In the genomic region with DNA sequence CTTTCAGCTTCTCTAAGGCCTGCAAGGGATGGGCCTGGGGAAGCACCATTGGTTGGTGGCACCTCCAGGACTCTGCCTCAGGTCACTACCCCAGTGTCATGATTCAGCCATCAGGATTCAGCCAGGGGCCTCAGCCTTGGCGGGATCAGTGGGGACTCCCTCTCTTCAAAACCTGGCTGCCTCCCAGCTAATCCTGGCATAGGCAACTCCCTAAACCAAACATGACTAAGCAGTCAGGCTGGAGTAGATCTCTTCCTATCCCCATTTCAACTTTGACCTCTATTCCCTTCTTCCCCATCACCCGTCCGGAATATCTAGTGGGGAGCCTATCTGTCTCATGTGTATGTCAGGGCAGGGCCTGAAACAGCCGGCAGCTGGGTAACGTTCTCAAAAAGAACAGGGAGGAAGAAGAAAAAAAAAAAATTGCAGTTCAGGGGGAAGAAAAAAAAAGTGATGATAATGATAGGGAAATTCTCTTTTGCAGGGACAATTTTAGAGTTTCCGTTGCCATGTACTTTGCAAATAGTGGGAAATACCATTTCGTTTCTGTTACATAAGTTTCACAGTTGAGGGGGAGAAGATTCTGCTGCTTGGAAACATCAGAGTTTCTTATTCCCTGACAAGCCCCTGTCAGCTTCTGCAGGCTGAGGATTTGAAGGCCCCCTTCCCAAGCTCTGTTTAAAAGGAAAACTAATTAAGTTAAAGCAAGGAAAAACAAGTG, we compare ENCODE assay signal across 8 cellular contexts. TPM values are rescaled to one million over a fixed set of nuclear protein-coding genes. Genes with fewer than 3 reads are reported as not detected.
A peak's percentile ranks its signal among the peaks of the same experiment; 100 is the strongest.
DNase-seq lines count a peak whose midpoint lies in the region; ATAC-seq and TF ChIP-seq lines count a peak whose summit lies in the region.

No MANE protein-coding gene starts in this region.

- peaks cover 7% of the 10 kb centered on the region for H3K4me1 Mint-ChIP-seq in activated CD4-positive, alpha-beta memory T cell treated with anti-CD3 and anti-CD28 coated beads, Interleukin-2, amount 10 ng/mL, durations not matched to agents 7 days and 5 days

- H3K27ac Mint-ChIP-seq in activated CD4-positive, alpha-beta memory T cell treated with anti-CD3 and anti-CD28 coated beads, Interleukin-2, amount 10 ng/mL, durations not matched to agents 7 days and 5 days = no peak overlapping the region

- ATAC-seq in HG02870 (IDR thresholded peaks at IDR 0.05; ENCODE audit: unreplicated experiment) = no peak

- H3K36me3 Mint-ChIP-seq in activated CD4-positive, alpha-beta memory T cell treated with anti-CD3 and anti-CD28 coated beads, Interleukin-2, amount 10 ng/mL, durations not matched to agents 7 days and 5 days (ENCODE audit: low read depth) = peaks cover 3% of the 10 kb centered on the region

- H2BK12ac ChIP-seq in trophoblast cell (ENCODE audit: low read length) = no peak overlapping the region

- in situ Hi-C loops in Caki2 (cut with HindIII; ENCODE audit: low pct_unique_long_range_greater_than_20kb, low sequenced_read_pairs) = no loop called here

- 19% methylated on average over 7 of the region's 7 CpGs for WGBS in esophagus muscularis mucosa
- WGBS in trophoblast cell (ENCODE audit: extremely low coverage, insufficient coverage, insufficient read length) = no CpG with 5 or more reads among the region's 7 CpGs

- no peak overlapping the region for H2AK5ac ChIP-seq in trophoblast cell (ENCODE audit: low read length)

- no peak overlapping the region for H3K23ac ChIP-seq in trophoblast cell (ENCODE audit: low read length)

- H2BK120ac ChIP-seq in trophoblast cell (ENCODE audit: insufficient read depth, low read length, poor library complexity) = no peak overlapping the region

- no peak overlapping the region for H3K18ac ChIP-seq in trophoblast cell (ENCODE audit: low read length)

- no peak overlapping the region for H3K9ac ChIP-seq in trophoblast cell (ENCODE audit: low read length)

- POLR2A ChIA-PET in activated CD4-positive, alpha-beta memory T cell treated with anti-CD3 and anti-CD28 coated beads, Interleukin-2, amount 10 ng/mL, durations not matched to agents 7 days and 5 days (lab: Charles Lee) = interaction anchor here (0.6 to 0.7 kb wide), 2 partner anchors 14 to 20 kb away, joined by 3 read pairs; no protein-coding TSS in a partner anchor

- no peak overlapping the region for H2AFZ ChIP-seq in trophoblast cell (ENCODE audit: insufficient read depth, low read length, poor library complexity)

- no peak for TF ChIP-seq POLR2A in esophagus muscularis mucosa (IDR thresholded peaks at IDR 0.05; ENCODE audit: low read depth)

- intact Hi-C loops in esophagus muscularis mucosa (cut with DNase I) = no loop called here

- no peak overlapping the region for H4K91ac ChIP-seq in trophoblast cell (ENCODE audit: low read depth, low read length)

- H3K79me1 ChIP-seq in trophoblast cell (ENCODE audit: low read length) = peaks cover 6% of the 10 kb centered on the region

- H2BK5ac ChIP-seq in trophoblast cell (ENCODE audit: low read depth, low read length, poor library complexity) = no peak overlapping the region

- no peak overlapping the region for H3K4me2 ChIP-seq in trophoblast cell (ENCODE audit: low read length)

- no peaks in the 10 kb centered on the region for H3K36me3 ChIP-seq in esophagus muscularis mucosa
- H3K36me3 ChIP-seq in trophoblast cell (ENCODE audit: control insufficient read depth in 1 of 2, insufficient read depth in 2 of 2, low read length in 2 of 2) = no peaks in the 10 kb centered on the region

- H3K4me3 ChIP-seq in esophagus muscularis mucosa (no peak overlapping the region), trophoblast cell (ENCODE audit: low read depth, low read length) (no peak overlapping the region)

- CTCF ChIA-PET in activated CD4-positive, alpha-beta memory T cell treated with anti-CD3 and anti-CD28 coated beads, Interleukin-2, amount 10 ng/mL, durations not matched to agents 7 days and 5 days (lab: Charles Lee) = no interaction called here

- no peak overlapping the region for H4K8ac ChIP-seq in trophoblast cell (ENCODE audit: low read depth, low read length)

- H3K4me1 ChIP-seq in esophagus muscularis mucosa (peaks cover 15 to 36% (median 33%) of the 10 kb centered on the region in 4 donors), trophoblast cell (ENCODE audit: control insufficient read depth in 1 of 2, insufficient read depth in 2 of 2, low read length in 2 of 2) (peaks cover 0 to 10% of the 10 kb centered on the region in 2 experiments)

- no peak overlapping the region for H3K4me3 Mint-ChIP-seq in activated CD4-positive, alpha-beta memory T cell treated with anti-CD3 and anti-CD28 coated beads, Interleukin-2, amount 10 ng/mL, durations not matched to agents 7 days and 5 days

- TF ChIP-seq EP300 in esophagus muscularis mucosa (IDR thresholded peaks at IDR 0.05) = no peak

- peaks cover 4% of the 10 kb centered on the region for H3K79me2 ChIP-seq in trophoblast cell (ENCODE audit: control insufficient read depth, insufficient read depth, low read length, poor library complexity)

- H3K27ac ChIP-seq in esophagus muscularis mucosa (replicated peaks in 1 of 4) (peak overlapping the region; percentile 33 to 60 (median 40)), trophoblast cell (ENCODE audit: low read depth, low read length) (no peak overlapping the region)

- TF ChIP-seq CTCF in esophagus muscularis mucosa (IDR thresholded peaks at IDR 0.05) = no peak

- no peak overlapping the region for H3K14ac ChIP-seq in trophoblast cell (ENCODE audit: low read length)

- peaks cover 13% of the 10 kb centered on the region for H3K27me3 Mint-ChIP-seq in activated CD4-positive, alpha-beta memory T cell treated with anti-CD3 and anti-CD28 coated beads, Interleukin-2, amount 10 ng/mL, durations not matched to agents 7 days and 5 days

- H3K9me3 Mint-ChIP-seq in activated CD4-positive, alpha-beta memory T cell treated with anti-CD3 and anti-CD28 coated beads, Interleukin-2, amount 10 ng/mL, durations not matched to agents 7 days and 5 days = no peaks in the 10 kb centered on the region

- no peak overlapping the region for H3K4ac ChIP-seq in trophoblast cell (ENCODE audit: low read depth, low read length)

- peaks cover 0 to 13% (median 0%) of the 10 kb centered on the region in 4 donors for H3K27me3 ChIP-seq in esophagus muscularis mucosa
- peaks cover 9% of the 10 kb centered on the region for H3K27me3 ChIP-seq in trophoblast cell (ENCODE audit: insufficient read depth, low read length)

- DNase-seq in Caki2 (ENCODE audit: low read depth) (peak; percentile 97), NCI-H82 treated with DMSO at 0.1 percent for 48 hours (lab: John Stamatoyannopoulos, UW; ENCODE audit: unreplicated experiment) (peak; percentile 9), esophagus muscularis mucosa (ENCODE audit: extremely low spot score) (no peak), trophoblast cell (peak; percentile 24 to 35), KG1 (lab: John Stamatoyannopoulos, UW) (no peak)
- DNase-seq in activated CD4-positive, alpha-beta memory T cell treated with anti-CD3 and anti-CD28 coated beads, Interleukin-2, amount 10 ng/mL, durations not matched to agents 7 days and 5 days = no peak
- DNase-seq in activated naive CD4-positive, alpha-beta T cell treated with anti-CD3 and anti-CD28 coated beads, Interleukin-2, amount 50 U/mL, for 16 hours = no peak

- no peak overlapping the region for H4K12ac ChIP-seq in trophoblast cell (ENCODE audit: low read depth, low read length)

- no peaks in the 10 kb centered on the region for H3K9me3 ChIP-seq in esophagus muscularis mucosa
- peaks cover 2% of the 10 kb centered on the region for H3K9me3 ChIP-seq in trophoblast cell (ENCODE audit: insufficient read depth, low read depth, low read length)

RNA-seq across cellular contexts. Expression of a gene that starts 4.1 kb away (rescaled TPM):
- total RNA-seq in Caki2 (2014; rRNA removed; shearing (Covaris generic); ENCODE audit: low replicate concordance) = 39.4 and 41.4 TPM in 2 replicates
- 10 to 100 TPM; 20.8 to 37.1 (median 24.3) TPM for total RNA-seq in esophagus muscularis mucosa
- 9.3 and 10.5 TPM in 2 replicates for polyA plus RNA-seq in trophoblast cell (2013)
- total RNA-seq in activated CD4-positive, alpha-beta memory T cell treated with anti-CD3 and anti-CD28 coated beads, Interleukin-2, amount 10 ng/mL, durations not matched to agents 7 days and 5 days = 100 to 1,000 TPM; 158 to 160 TPM

Comparison
In these comparisons a context has a peak if more than half of its experiments do, and no peak if none do; other contexts are left out.
1. DNase-seq: peak in Caki2 (single experiment), NCI-H82 treated with DMSO at 0.1 percent for 48 hours (single experiment) and trophoblast cell (2 of 2); none in esophagus muscularis mucosa (single experiment), activated CD4-positive, alpha-beta memory T cell treated with anti-CD3 and anti-CD28 coated beads, Interleukin-2, amount 10 ng/mL, durations not matched to agents 7 days and 5 days (single experiment), activated naive CD4-positive, alpha-beta T cell treated with anti-CD3 and anti-CD28 coated beads, Interleukin-2, amount 50 U/mL, for 16 hours (single experiment) and KG1 (single experiment).